In the genomic region with DNA sequence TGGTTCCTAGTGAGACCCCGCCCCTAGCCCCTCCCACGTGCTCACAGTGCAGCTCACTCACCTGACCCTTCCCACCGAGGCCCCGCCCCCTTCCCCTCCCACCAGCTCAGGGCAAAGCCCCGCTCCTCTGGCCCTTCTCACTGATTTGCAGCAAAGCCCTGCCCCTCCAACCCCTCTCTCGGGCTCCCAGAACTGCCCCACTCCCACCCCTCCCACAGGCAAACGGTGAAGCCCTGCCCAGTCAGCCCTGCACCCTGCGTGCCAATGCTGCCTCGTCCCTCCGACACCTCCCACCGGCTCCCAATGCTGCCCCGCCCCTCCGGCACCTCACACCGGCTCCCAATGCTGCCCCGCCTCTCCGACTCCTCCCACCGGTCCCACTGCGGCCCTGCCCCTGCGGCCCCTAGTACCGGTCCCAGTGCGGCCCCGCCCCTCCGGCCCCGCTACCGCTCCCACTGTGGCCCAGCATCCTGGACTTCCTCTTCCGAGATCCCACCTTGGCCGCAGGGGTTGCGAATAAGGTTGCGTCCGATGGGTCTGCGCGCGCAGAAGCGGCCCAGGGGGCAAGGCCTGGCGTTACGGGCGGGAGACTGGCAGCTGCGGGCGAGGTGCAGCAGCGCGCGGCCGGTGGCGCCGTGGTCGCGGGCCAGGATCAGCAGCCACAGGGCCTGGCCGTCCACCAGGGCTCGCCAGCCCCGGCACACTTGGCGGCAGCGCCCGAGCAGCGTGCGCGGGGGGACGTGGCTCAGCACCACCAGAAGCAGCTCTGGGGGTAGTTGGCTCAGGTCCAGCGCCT, we compare ENCODE assay signal across 1 cellular context.
A peak's percentile ranks its signal among the peaks of the same experiment; 100 is the strongest.
TF ChIP-seq lines count a peak whose summit lies in the region.

No MANE protein-coding gene starts in this region.

TF ChIP-seq in GM12878, 131 proteins besides CTCF, POLR2A, EP300 and RAD21 (continued from another document):
- TF ChIP-seq CEBPZ (IDR thresholded peaks at IDR 0.05; ENCODE audit: low read depth, low read length) (no peak), KDM1A (IDR thresholded peaks at IDR 0.05; ENCODE audit: borderline replicate concordance) (no peak), ESRRA (IDR thresholded peaks at IDR 0.05; ENCODE audit: low read length) (no peak), MAX (IDR thresholded peaks at IDR 0.05; ENCODE audit: low read depth, low read length) (no peak; the same call in 1 of the 2 replicates), GATAD2B (conservative IDR thresholded peaks at IDR 0.05; ENCODE audit: low read depth) (peak; percentile 96), ZNF217 (IDR thresholded peaks at IDR 0.05) (peak; percentile 47; the same call in 1 of the 2 replicates), SMARCA5 (IDR thresholded peaks at IDR 0.05) (peak; percentile 76; the same call in 1 of the 2 replicates), IRF4 (IDR thresholded peaks at IDR 0.05; ENCODE audit: low read depth, low read length) (no peak), SUPT20H (IDR thresholded peaks at IDR 0.05; ENCODE audit: borderline replicate concordance, control insufficient read depth, low read depth, low read length) (no peak), CREB1 (IDR thresholded peaks at IDR 0.05; ENCODE audit: low read depth) (no peak), STAT1 (conservative IDR thresholded peaks at IDR 0.05) (no peak), SPI1 (IDR thresholded peaks at IDR 0.05; ENCODE audit: borderline replicate concordance, insufficient read depth, low read depth, low read length) (peak; percentile 53; the same call in 1 of the 2 replicates), DPF2 (IDR thresholded peaks at IDR 0.05) (peak; percentile 84), NKRF (conservative IDR thresholded peaks at IDR 0.05) (peak; percentile 79), ZNF622 (IDR thresholded peaks at IDR 0.05) (no peak), LARP7 (IDR thresholded peaks at IDR 0.05) (peak; percentile 91), NR2C1 (IDR thresholded peaks at IDR 0.05) (no peak), BHLHE40 (IDR thresholded peaks at IDR 0.05; ENCODE audit: borderline replicate concordance in 1 of 2, low read depth in 2 of 2, low read length in 1 of 2) (peak; percentile 37 to 64; a peak in 3 of 4 replicates), RAD51 (IDR thresholded peaks at IDR 0.05) (peak; percentile 81), SMC3 (IDR thresholded peaks at IDR 0.05; ENCODE audit: borderline replicate concordance, low read length) (no peak), SUZ12 (IDR thresholded peaks at IDR 0.05; ENCODE audit: unreplicated experiment) (peak; percentile 72), USF2 (IDR thresholded peaks at IDR 0.05; ENCODE audit: borderline replicate concordance, low read depth, low read length) (peak; percentile 18), ZNF687 (IDR thresholded peaks at IDR 0.05) (peak; percentile 55; the same call in 1 of the 2 replicates), BACH1 (IDR thresholded peaks at IDR 0.05; ENCODE audit: borderline replicate concordance) (0 out of 2 replicates have a peak, but pooled peaks have one; percentile 39), HDGF (IDR thresholded peaks at IDR 0.05) (peak; percentile 97), ZNF207 (IDR thresholded peaks at IDR 0.05; ENCODE audit: borderline replicate concordance) (peak; percentile 80; the same call in 1 of the 2 replicates), TARDBP (IDR thresholded peaks at IDR 0.05; ENCODE audit: borderline replicate concordance) (no peak), EED (IDR thresholded peaks at IDR 0.05; ENCODE audit: low read depth) (peak; percentile 37; the same call in 1 of the 2 replicates), IKZF1 (conservative IDR thresholded peaks at IDR 0.05) (peak; percentile 87), RB1 (IDR thresholded peaks at IDR 0.05; ENCODE audit: borderline replicate concordance) (peak; percentile 88; the same call in 1 of the 2 replicates)
- TF ChIP-seq, protein P1, sequence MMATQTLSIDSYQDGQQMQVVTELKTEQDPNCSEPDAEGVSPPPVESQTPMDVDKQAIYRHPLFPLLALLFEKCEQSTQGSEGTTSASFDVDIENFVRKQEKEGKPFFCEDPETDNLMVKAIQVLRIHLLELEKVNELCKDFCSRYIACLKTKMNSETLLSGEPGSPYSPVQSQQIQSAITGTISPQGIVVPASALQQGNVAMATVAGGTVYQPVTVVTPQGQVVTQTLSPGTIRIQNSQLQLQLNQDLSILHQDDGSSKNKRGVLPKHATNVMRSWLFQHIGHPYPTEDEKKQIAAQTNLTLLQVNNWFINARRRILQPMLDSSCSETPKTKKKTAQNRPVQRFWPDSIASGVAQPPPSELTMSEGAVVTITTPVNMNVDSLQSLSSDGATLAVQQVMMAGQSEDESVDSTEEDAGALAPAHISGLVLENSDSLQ (IDR thresholded peaks at IDR 0.05) = peak; percentile 65; the same call in 1 of the 2 replicates
- TF ChIP-seq, protein P2, sequence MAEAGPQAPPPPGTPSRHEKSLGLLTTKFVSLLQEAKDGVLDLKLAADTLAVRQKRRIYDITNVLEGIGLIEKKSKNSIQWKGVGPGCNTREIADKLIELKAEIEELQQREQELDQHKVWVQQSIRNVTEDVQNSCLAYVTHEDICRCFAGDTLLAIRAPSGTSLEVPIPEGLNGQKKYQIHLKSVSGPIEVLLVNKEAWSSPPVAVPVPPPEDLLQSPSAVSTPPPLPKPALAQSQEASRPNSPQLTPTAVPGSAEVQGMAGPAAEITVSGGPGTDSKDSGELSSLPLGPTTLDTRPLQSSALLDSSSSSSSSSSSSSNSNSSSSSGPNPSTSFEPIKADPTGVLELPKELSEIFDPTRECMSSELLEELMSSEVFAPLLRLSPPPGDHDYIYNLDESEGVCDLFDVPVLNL (IDR thresholded peaks at IDR 0.05; ENCODE audit: low read depth, low read length) = no peak
- TF ChIP-seq, protein P3, sequence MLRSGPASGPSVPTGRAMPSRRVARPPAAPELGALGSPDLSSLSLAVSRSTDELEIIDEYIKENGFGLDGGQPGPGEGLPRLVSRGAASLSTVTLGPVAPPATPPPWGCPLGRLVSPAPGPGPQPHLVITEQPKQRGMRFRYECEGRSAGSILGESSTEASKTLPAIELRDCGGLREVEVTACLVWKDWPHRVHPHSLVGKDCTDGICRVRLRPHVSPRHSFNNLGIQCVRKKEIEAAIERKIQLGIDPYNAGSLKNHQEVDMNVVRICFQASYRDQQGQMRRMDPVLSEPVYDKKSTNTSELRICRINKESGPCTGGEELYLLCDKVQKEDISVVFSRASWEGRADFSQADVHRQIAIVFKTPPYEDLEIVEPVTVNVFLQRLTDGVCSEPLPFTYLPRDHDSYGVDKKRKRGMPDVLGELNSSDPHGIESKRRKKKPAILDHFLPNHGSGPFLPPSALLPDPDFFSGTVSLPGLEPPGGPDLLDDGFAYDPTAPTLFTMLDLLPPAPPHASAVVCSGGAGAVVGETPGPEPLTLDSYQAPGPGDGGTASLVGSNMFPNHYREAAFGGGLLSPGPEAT (IDR thresholded peaks at IDR 0.05; ENCODE audit: low read depth) = no peak
- TF ChIP-seq, protein P4, sequence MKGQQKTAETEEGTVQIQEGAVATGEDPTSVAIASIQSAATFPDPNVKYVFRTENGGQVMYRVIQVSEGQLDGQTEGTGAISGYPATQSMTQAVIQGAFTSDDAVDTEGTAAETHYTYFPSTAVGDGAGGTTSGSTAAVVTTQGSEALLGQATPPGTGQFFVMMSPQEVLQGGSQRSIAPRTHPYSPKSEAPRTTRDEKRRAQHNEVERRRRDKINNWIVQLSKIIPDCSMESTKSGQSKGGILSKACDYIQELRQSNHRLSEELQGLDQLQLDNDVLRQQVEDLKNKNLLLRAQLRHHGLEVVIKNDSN (IDR thresholded peaks at IDR 0.05; ENCODE audit: borderline replicate concordance, extremely low read length, insufficient read depth, low read depth, low read length) = peak; percentile 24
